Comparison of ENCODE assay signal across 11 cellular contexts in genomic region chr16:85984947-85985451, GRCh38.
DNase-seq lines count a peak whose midpoint lies in the region; ATAC-seq and FAIRE-seq lines count a peak whose summit lies in the region.
"Had no signal": no experiment of that assay in that cellular context is flagged by ENCODE, and none has a peak within 500 bp of the region (broad histone marks: within the 10 kb centered on the region; RNA-seq: fewer than 3 reads in every experiment).

No MANE protein-coding gene starts in this region.

- peaks cover 69% of the 10 kb centered on the region for H3K4me1 Mint-ChIP-seq in stimulated activated naive CD8-positive, alpha-beta T cell treated with anti-CD3 and anti-CD28 coated beads, Interleukin-15, amount 100 ng/mL, for 72 hours

- intact Hi-C loops in left colon (cut with DNase I, micrococcal nuclease) = loop anchor here (10.0 kb wide), 1 partner anchor 160 kb away; no protein-coding TSS in a partner anchor

- no peak for ATAC-seq in activated naive CD4-positive, alpha-beta T cell treated with anti-CD3 and anti-CD28 coated beads, Interleukin-2, amount 50 U/mL, for 72 hours
- peak; percentile 48 for ATAC-seq in left colon
- no peak for ATAC-seq in stimulated activated naive CD8-positive, alpha-beta T cell treated with anti-CD3 and anti-CD28 coated beads, Interleukin-15, amount 100 ng/mL, for 72 hours
- ATAC-seq in HG02973 (IDR thresholded peaks at IDR 0.05; ENCODE audit: unreplicated experiment) = no peak

- peak overlapping the region; percentile 50 to 62 for H3K4me3 Mint-ChIP-seq in stimulated activated naive CD8-positive, alpha-beta T cell treated with anti-CD3 and anti-CD28 coated beads, Interleukin-15, amount 100 ng/mL, for 72 hours

- H3K27ac Mint-ChIP-seq in activated naive CD4-positive, alpha-beta T cell treated with anti-CD3 and anti-CD28 coated beads, Interleukin-2, amount 50 U/mL, for 72 hours = peak overlapping the region; percentile 11 to 21
- peak overlapping the region in 1 of 2 donors; percentile 84 for H3K27ac Mint-ChIP-seq in stimulated activated naive CD8-positive, alpha-beta T cell treated with anti-CD3 and anti-CD28 coated beads, Interleukin-15, amount 100 ng/mL, for 72 hours

- H3K36me3 Mint-ChIP-seq in activated naive CD4-positive, alpha-beta T cell treated with anti-CD3 and anti-CD28 coated beads, Interleukin-2, amount 50 U/mL, for 72 hours = peaks cover 5 to 10% of the 10 kb centered on the region in 2 donors

- FAIRE-seq in urothelium cell line (lab: Jason Lieb, UNC) = no peak

- DNase-seq in activated naive CD4-positive, alpha-beta T cell treated with anti-CD3 and anti-CD28 coated beads, Interleukin-2, amount 50 U/mL, for 72 hours (ENCODE audit: low spot score in 2 of 2) = no peak
- DNase-seq in activated naive CD4-positive, alpha-beta T cell treated with Interleukin-2 at 50 U/mL for 16 hours = no peak
- DNase-seq in UCSD-AML1 (lab: John Stamatoyannopoulos, UW; ENCODE audit: unreplicated experiment) (peak; percentile 37), left colon (peak in 1 of 2 donors; percentile 46), NCI-H446 (lab: John Stamatoyannopoulos, UW) (no peak), urothelium cell line (ENCODE audit: low spot score) (no peak)
- no peak for DNase-seq in stimulated activated naive CD8-positive, alpha-beta T cell treated with anti-CD3 and anti-CD28 coated beads, Interleukin-15, amount 100 ng/mL, for 72 hours
- DNase-seq: H7, NCI-H1417 treated with DMSO at 0.1 percent for 48 hours, NCI-H69 had no signal

- peaks cover 15% of the 10 kb centered on the region for H3K27me3 Mint-ChIP-seq in stimulated activated naive CD8-positive, alpha-beta T cell treated with anti-CD3 and anti-CD28 coated beads, Interleukin-15, amount 100 ng/mL, for 72 hours

- no peaks in the 10 kb centered on the region for H3K9me3 Mint-ChIP-seq in activated naive CD4-positive, alpha-beta T cell treated with anti-CD3 and anti-CD28 coated beads, Interleukin-2, amount 50 U/mL, for 72 hours
- no peaks in the 10 kb centered on the region for H3K9me3 Mint-ChIP-seq in stimulated activated naive CD8-positive, alpha-beta T cell treated with anti-CD3 and anti-CD28 coated beads, Interleukin-15, amount 100 ng/mL, for 72 hours
